In genomic region chr12:130494736-130495135, GRCh38 we compare ENCODE assay signal across 3 cellular contexts.
"Had no signal": no experiment of that assay in that cellular context is flagged by ENCODE, and none has a peak within 500 bp of the region (broad histone marks: within the 10 kb centered on the region; RNA-seq: fewer than 3 reads in every experiment).

No MANE protein-coding gene starts in this region.

- H3K4me3 ChIP-seq: GM12878 had no signal

- DNase-seq: GDM1, GF-D8 had no signal

- ATAC-seq: GM12878 had no signal
